ENCODE assay signal across 23 cellular contexts in the genomic region with DNA sequence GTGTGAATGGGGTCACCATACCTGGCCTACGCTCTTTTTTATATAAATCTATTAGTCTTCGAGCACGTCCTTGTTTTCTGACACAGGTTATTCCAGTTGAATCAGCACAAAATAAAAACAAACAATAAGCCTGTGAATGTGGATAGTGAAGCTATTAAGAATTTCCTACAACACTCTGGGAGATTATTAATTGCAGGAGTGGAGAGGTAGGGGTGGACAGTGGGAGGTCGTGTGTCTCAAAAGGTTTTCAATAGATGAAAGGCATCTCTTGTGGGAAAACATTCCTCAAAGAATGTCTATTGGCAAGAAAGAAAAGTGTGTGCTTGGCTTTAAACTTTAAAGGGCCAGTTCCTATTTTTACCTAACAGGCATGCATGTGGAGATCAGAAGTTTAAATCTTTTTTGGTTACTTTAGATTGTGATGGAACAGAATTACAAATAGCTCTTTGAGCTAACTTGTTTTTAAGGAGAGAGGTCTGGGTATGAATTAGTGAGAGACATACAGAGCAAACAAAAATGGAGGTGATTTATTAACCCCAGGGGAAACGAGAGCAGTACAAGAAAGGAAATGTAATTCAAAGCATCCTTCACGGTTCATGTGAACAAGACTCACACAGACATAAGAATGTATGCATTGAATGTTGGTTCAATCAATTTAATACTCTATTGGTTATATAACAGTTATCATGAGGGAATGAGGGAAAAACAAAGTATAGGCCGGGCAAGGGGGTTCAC. TPM values are rescaled to one million over a fixed set of nuclear protein-coding genes. Genes with fewer than 3 reads are reported as not detected.
A peak's percentile ranks its signal among the peaks of the same experiment; 100 is the strongest.
DNase-seq lines count a peak whose midpoint lies in the region; ATAC-seq and TF ChIP-seq lines count a peak whose summit lies in the region.
"Had no signal": no experiment of that assay in that cellular context is flagged by ENCODE, and none has a peak within 500 bp of the region (broad histone marks: within the 10 kb centered on the region; RNA-seq: fewer than 3 reads in every experiment).

No MANE protein-coding gene starts in this region.

- H3K9me3 Mint-ChIP-seq in naive thymus-derived CD8-positive, alpha-beta T cell: no peaks in the 10 kb centered on the region
- H3K9me3 Mint-ChIP-seq: activated T-cell treated with anti-CD3 and anti-CD28 coated beads, Interleukin-2, amount 50 U/mL, for 72 hours had no signal

- H3F3A ChIP-seq in DOHH2 (ENCODE audit: control insufficient read depth, insufficient read depth): peaks cover 4% of the 10 kb centered on the region; the same call in 1 of the 2 replicates

- peaks cover 81% of the 10 kb centered on the region for H3K79me2 ChIP-seq in DOHH2 (ENCODE audit: control insufficient read depth, low read length)

- peaks cover 52% of the 10 kb centered on the region for H3K36me3 ChIP-seq in DOHH2 (ENCODE audit: control insufficient read depth, low read length)
- H3K36me3 ChIP-seq: neutrophil had no signal

- no peaks in the 10 kb centered on the region for H3K9me3 ChIP-seq in DOHH2 (ENCODE audit: control insufficient read depth, insufficient read depth, low read length)
- H3K9me3 ChIP-seq: neutrophil, Peyer's patch had no signal

- peaks cover 0 to 38% (median 11%) of the 10 kb centered on the region in 3 donors for H3K36me3 Mint-ChIP-seq in naive thymus-derived CD8-positive, alpha-beta T cell

- TF ChIP-seq CTCF in DOHH2 (IDR thresholded peaks at IDR 0.05; ENCODE audit: low read depth, low read length, poor library complexity, severe bottlenecking): no peak

- ATAC-seq in HG03571 (IDR thresholded peaks at IDR 0.05; ENCODE audit: unreplicated experiment): peak; percentile 69
- no peak for ATAC-seq in naive thymus-derived CD8-positive, alpha-beta T cell
- no peak for ATAC-seq in GM18867 (IDR thresholded peaks at IDR 0.05; ENCODE audit: unreplicated experiment)
- ATAC-seq in GM21526 (IDR thresholded peaks at IDR 0.05; ENCODE audit: low FRiP score, unreplicated experiment): no peak
- ATAC-seq in GM19455 (IDR thresholded peaks at IDR 0.05; ENCODE audit: unreplicated experiment): no peak
- ATAC-seq: activated T-cell treated with anti-CD3 and anti-CD28 coated beads, Interleukin-2, amount 50 U/mL, for 72 hours had no signal

- peak overlapping the region in 6 of 10 donors; percentile 12 to 71 (median 40) for H3K27ac Mint-ChIP-seq in naive thymus-derived CD8-positive, alpha-beta T cell

- H3K9me2 ChIP-seq in DOHH2 (replicated peaks; ENCODE audit: control insufficient read depth, low read length): no peaks in the 10 kb centered on the region

- H3K4me3 ChIP-seq in DOHH2 (ENCODE audit: low read length): peak overlapping the region; percentile 53
- H3K4me3 ChIP-seq: Peyer's patch had no signal

- peaks cover 32% of the 10 kb centered on the region for H3K4me1 ChIP-seq in DOHH2 (ENCODE audit: control insufficient read depth, low read length)
- H3K4me1 ChIP-seq: Peyer's patch had no signal

- peak overlapping the region; percentile 67 for H3K4me2 ChIP-seq in DOHH2 (ENCODE audit: low read length)

- H3K27me3 Mint-ChIP-seq in naive thymus-derived CD8-positive, alpha-beta T cell: no peaks in the 10 kb centered on the region

- H3K27ac ChIP-seq in DOHH2 (ENCODE audit: low read depth, low read length): peak overlapping the region; percentile 74
- H3K27ac ChIP-seq: neutrophil, Peyer's patch had no signal

- DNase-seq in astrocyte of the hippocampus (ENCODE audit: low read depth, low spot score) (peak; percentile 64), NCI-H1105 treated with DMSO at 0.1 percent for 48 hours (lab: John Stamatoyannopoulos, UW) (no peak)
- no peak for DNase-seq in naive thymus-derived CD8-positive, alpha-beta T cell
- DNase-seq: activated CD4-positive, CD25-positive, alpha-beta regulatory T cell; activated CD8-positive, alpha-beta memory T cell treated with anti-CD3 and anti-CD28 coated beads for 24 hours; activated T-cell treated with anti-CD3 and anti-CD28 coated beads, Interleukin-2, amount 50 U/mL, for 72 hours; central memory CD4-positive, alpha-beta T cell; foreskin melanocyte; hypothalamus; kidney; mesendoderm; NCI-H1694; NCI-H82; Peyer's patch; stimulated activated CD4-positive, alpha-beta T cell treated with anti-CD3 and anti-CD28 coated beads, Interleukin-12 subunit alpha, Interleukin-12 subunit beta, amount 100 ng/mL, for 4 hours; stimulated activated CD8-positive, alpha-beta memory T cell treated with anti-CD3 and anti-CD28 coated beads, Interleukin-4, amount 100 ng/mL, for 48 hours had no signal

- no peak overlapping the region for H3K4me3 Mint-ChIP-seq in naive thymus-derived CD8-positive, alpha-beta T cell
- H3K4me3 Mint-ChIP-seq: activated T-cell treated with anti-CD3 and anti-CD28 coated beads, Interleukin-2, amount 50 U/mL, for 72 hours had no signal

- H3K4me1 Mint-ChIP-seq in naive thymus-derived CD8-positive, alpha-beta T cell: peaks cover 9 to 30% (median 25%) of the 10 kb centered on the region in 4 donors

- POLR2A ChIA-PET in naive thymus-derived CD8-positive, alpha-beta T cell (lab: Charles Lee): no interaction called here

- H3K27me3 ChIP-seq in DOHH2 (ENCODE audit: control insufficient read depth, low read length): no peaks in the 10 kb centered on the region
- H3K27me3 ChIP-seq: neutrophil, Peyer's patch had no signal

- no peaks in the 10 kb centered on the region for H4K20me1 ChIP-seq in DOHH2 (ENCODE audit: control insufficient read depth, insufficient read depth, low read depth, low read length)

RNA-seq across cellular contexts. Expression of a gene that starts 9.0 kb away (rescaled TPM):
- total RNA-seq in naive thymus-derived CD8-positive, alpha-beta T cell: 10 to 100 TPM; 35.7 to 41.4 TPM
- polyA plus RNA-seq in naive thymus-derived CD8-positive, alpha-beta T cell: 10 to 100 TPM; 10.8 to 16.9 (median 12.7) TPM

RNA-seq across cellular contexts. Expression of a gene that starts 9.1 kb away (rescaled TPM):
- 100 to 1,000 TPM; 104 to 105 TPM for total RNA-seq in naive thymus-derived CD8-positive, alpha-beta T cell
- 10 to 100 TPM; 79.4 to 89.7 (median 84.5) TPM for polyA plus RNA-seq in naive thymus-derived CD8-positive, alpha-beta T cell

RNA-seq across cellular contexts. Expression of a gene that starts 58.8 kb away (rescaled TPM):
- 10 to 100 TPM; 12.4 to 13.9 TPM for total RNA-seq in naive thymus-derived CD8-positive, alpha-beta T cell
- 10 to 100 TPM in 2 of 3 donors, 1 to 10 TPM in 1; 8.0 to 32.4 (median 21.7) TPM for polyA plus RNA-seq in naive thymus-derived CD8-positive, alpha-beta T cell
- total RNA-seq: M059J had no signal
